ENCODE assay signal across 9 cellular contexts in genomic region chr14:35384386-35385041, GRCh38. TPM values are rescaled to one million over a fixed set of nuclear protein-coding genes. Genes with fewer than 3 reads are reported as not detected.
DNase-seq lines count a peak whose midpoint lies in the region; ATAC-seq and TF ChIP-seq lines count a peak whose summit lies in the region.
"Had no signal": no experiment of that assay in that cellular context is flagged by ENCODE, and none has a peak within 500 bp of the region (broad histone marks: within the 10 kb centered on the region; RNA-seq: fewer than 3 reads in every experiment).

No MANE protein-coding gene starts in this region.

- H4K20me1 ChIP-seq in mammary epithelial cell (ENCODE audit: insufficient read depth, low read length) = no peaks in the 10 kb centered on the region

- H3K27me3 ChIP-seq in mammary epithelial cell (ENCODE audit: insufficient read depth, low read length) = no peaks in the 10 kb centered on the region

- BruUV-seq in MCF 10A (replicated peaks; lab: Mats Ljungman, UMichigan) = no TSS peak
- BruUV-seq in mammary epithelial cell (replicated peaks; lab: Mats Ljungman, UMichigan) = no TSS peak

- intact Hi-C loops in MCF 10A (cut with micrococcal nuclease) (no loop called here), mammary epithelial cell (cut with micrococcal nuclease) (no loop called here)

- WGBS in mammary epithelial cell (ENCODE audit: low coverage, missing lambda C conversion rate) = 91% methylated on average over 11 of the region's 12 CpGs

- H3K27me3 Mint-ChIP-seq in MCF 10A (ENCODE audit: insufficient read depth, unreplicated experiment) = no peaks in the 10 kb centered on the region
- H3K27me3 Mint-ChIP-seq in neural crest cell (ENCODE audit: low read depth) = no peaks in the 10 kb centered on the region
- H3K27me3 Mint-ChIP-seq: B cell had no signal

- H3K79me2 ChIP-seq in mammary epithelial cell (ENCODE audit: insufficient read depth, low read length) = no peaks in the 10 kb centered on the region

- no peaks in the 10 kb centered on the region for H3K36me3 ChIP-seq in mammary epithelial cell (ENCODE audit: insufficient read depth, low read length)

- no peak for TF ChIP-seq CTCF in MCF 10A (IDR thresholded peaks at IDR 0.05; ENCODE audit: unreplicated experiment)
- no peak for TF ChIP-seq CTCF in mammary epithelial cell (conservative IDR thresholded peaks at IDR 0.05 in 1 of 2, IDR thresholded peaks at IDR 0.05 in 1 of 2; ENCODE audit: extremely low read depth in 1 of 2, insufficient read depth in 1 of 2, low read depth in 1 of 2, low read length in 2 of 2)
- TF ChIP-seq CTCF in fibroblast of the aortic adventitia (IDR thresholded peaks at IDR 0.05; ENCODE audit: insufficient read depth, low read length) = peak; percentile 51
- no peak for TF ChIP-seq CTCF in neural crest cell (conservative IDR thresholded peaks at IDR 0.05)
- TF ChIP-seq CTCF in GM13977 (IDR thresholded peaks at IDR 0.05; ENCODE audit: extremely low read depth, insufficient read depth, missing control alignments) = no peak

- no peak overlapping the region for H3K27ac ChIP-seq in mammary epithelial cell (ENCODE audit: insufficient read depth, low read depth, low read length)

- H3K36me3 Mint-ChIP-seq in MCF 10A (ENCODE audit: insufficient read depth, unreplicated experiment) = no peaks in the 10 kb centered on the region
- H3K36me3 Mint-ChIP-seq in neural crest cell (ENCODE audit: low read depth) = no peaks in the 10 kb centered on the region

- no peaks in the 10 kb centered on the region for H3K9me3 ChIP-seq in mammary epithelial cell (replicated peaks; ENCODE audit: insufficient read depth, low read length)

- H3K4me3 ChIP-seq in mammary epithelial cell (replicated peaks in 1 of 3; ENCODE audit: insufficient read depth in 1 of 3, low read depth in 2 of 3, low read length in 3 of 3) (no peak overlapping the region), fibroblast of the aortic adventitia (ENCODE audit: low read depth, low read length) (no peak overlapping the region)

- POLR2A ChIA-PET in MCF 10A (lab: Yijun Ruan, JAX) = interaction anchor here (0.6 to 5.1 kb wide), 8 partner anchors 9 to 533 kb away, joined by 3 to 49 read pairs (median 7); partner anchors contain the start of genes NFKBIA and PSMA6

- in situ Hi-C loops in mammary epithelial cell (cut with MboI; ENCODE audit: low sequenced_read_pairs in 2 of 2) = no loop called here
- in situ Hi-C loops in GM13977 (cut with MboI; ENCODE audit: low pct_unique_long_range_greater_than_20kb, low sequenced_read_pairs, unreplicated experiment) = no loop called here

- H3K4me2 ChIP-seq in mammary epithelial cell (ENCODE audit: insufficient read depth, low read depth, low read length) = no peak overlapping the region

- peaks cover 9% of the 10 kb centered on the region for H3K4me1 ChIP-seq in mammary epithelial cell (ENCODE audit: insufficient read depth, low read length)

- H3K4me3 Mint-ChIP-seq in MCF 10A (ENCODE audit: unreplicated experiment) (no peak overlapping the region), neural crest cell (no peak overlapping the region)
- H3K4me3 Mint-ChIP-seq: B cell had no signal

- DNase-seq in MCF 10A (ENCODE audit: unreplicated experiment) (peak; percentile 44), mammary epithelial cell (no peak), fibroblast of the aortic adventitia (ENCODE audit: low read depth) (peak; percentile 98), neural crest cell (ENCODE audit: low read depth, low spot score) (no peak), NCI-H82 treated with DMSO at 0.1 percent for 48 hours (lab: John Stamatoyannopoulos, UW; ENCODE audit: unreplicated experiment) (no peak), GM13977 (ENCODE audit: low spot score) (no peak), DMS 273 treated with DMSO at 0.1 percent for 48 hours (lab: John Stamatoyannopoulos, UW) (no peak)

- no peaks in the 10 kb centered on the region for H3K9me3 Mint-ChIP-seq in MCF 10A (ENCODE audit: unreplicated experiment)
- H3K9me3 Mint-ChIP-seq in neural crest cell = no peaks in the 10 kb centered on the region

- H2AFZ ChIP-seq in mammary epithelial cell (ENCODE audit: low read depth, low read length) = no peak overlapping the region

- dilution Hi-C loops in mammary epithelial cell (cut with HindIII; ENCODE audit: low sequenced_read_pairs) = loop anchor here (5.0 kb wide), 1 partner anchor 37 kb away; no protein-coding TSS in a partner anchor

- H3K27ac Mint-ChIP-seq in MCF 10A (ENCODE audit: low read depth, unreplicated experiment) (no peak overlapping the region), neural crest cell (ENCODE audit: unreplicated experiment) (peak overlapping the region; percentile 60)
- H3K27ac Mint-ChIP-seq: B cell had no signal

- CTCF ChIA-PET in MCF 10A (lab: Yijun Ruan, JAX) (interaction anchor here (0.8 to 3.1 kb wide), 4 partner anchors 14 to 170 kb away, joined by 3 to 14 read pairs (median 6); partner anchors contain the start of gene NFKBIA), mammary epithelial cell (lab: Charles Lee; ENCODE audit: low non-redundant PET) (no interaction called here)

- peaks cover 20% of the 10 kb centered on the region for H3K4me1 Mint-ChIP-seq in MCF 10A (ENCODE audit: insufficient read depth, unreplicated experiment)
- H3K4me1 Mint-ChIP-seq in neural crest cell = peaks cover 9% of the 10 kb centered on the region
- H3K4me1 Mint-ChIP-seq: B cell had no signal

- no peak overlapping the region for H3K9ac ChIP-seq in mammary epithelial cell (ENCODE audit: insufficient read depth, low read length)

- ATAC-seq in GM18870 (IDR thresholded peaks at IDR 0.05; ENCODE audit: unreplicated experiment) = no peak

RNA-seq across cellular contexts. Expression of gene NFKBIA, which starts 20.0 kb away (rescaled TPM):
- 74.5 and 112 TPM in 2 replicates for total RNA-seq in MCF 10A (2022)
- total RNA-seq in mammary epithelial cell = 10 to 100 TPM; 81.0 to 86.7 TPM
- polyA plus RNA-seq in mammary epithelial cell = 59.8 TPM
- polyA minus RNA-seq in mammary epithelial cell = 117 TPM
- 34.1 and 86.6 TPM in 2 replicates for total RNA-seq in fibroblast of the aortic adventitia (ENCODE audit: low replicate concordance)
- 30.3 and 31.2 TPM in 2 replicates for total RNA-seq in neural crest cell

Comparison
In these comparisons a context has a peak if more than half of its experiments do, and no peak if none do; other contexts are left out.
1. DNase-seq: peak in MCF 10A (single experiment) and fibroblast of the aortic adventitia (single experiment); none in mammary epithelial cell (single experiment), neural crest cell (single experiment), NCI-H82 treated with DMSO at 0.1 percent for 48 hours (single experiment), GM13977 (single experiment) and DMS 273 treated with DMSO at 0.1 percent for 48 hours (single experiment).